ENCODE assay signal across 37 cellular contexts in the genomic region with DNA sequence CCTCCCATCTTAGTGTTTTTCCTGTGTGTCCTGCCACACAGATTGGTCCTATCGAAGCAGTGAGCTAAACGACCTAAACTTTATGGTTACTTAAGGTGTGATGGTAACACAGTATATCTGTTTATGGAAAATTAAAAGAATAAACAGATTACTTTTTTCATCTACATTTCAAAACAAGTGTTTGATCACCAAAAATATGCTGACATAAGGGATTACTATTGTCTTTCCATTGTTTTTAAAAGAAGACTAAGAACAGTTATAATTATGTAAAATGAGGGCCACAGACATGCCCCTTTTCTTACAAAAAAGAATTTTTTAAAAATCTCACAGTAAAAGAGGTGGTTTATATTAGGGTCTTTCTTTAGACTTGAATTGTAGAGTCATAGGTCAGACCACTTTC.
"Had no signal": no experiment of that assay in that cellular context is flagged by ENCODE, and none has a peak within 500 bp of the region (broad histone marks: within the 10 kb centered on the region; RNA-seq: fewer than 3 reads in every experiment).

No MANE protein-coding gene starts in this region.

- H3K4me3 Mint-ChIP-seq: activated B cell treated with CpG ODN at 0.5 μM for 24 hours; activated CD4-positive, alpha-beta memory T cell treated with anti-CD3 and anti-CD28 coated beads, Interleukin-2, amount 10 ng/mL, durations not matched to agents 7 days and 5 days; activated CD4-positive, alpha-beta T cell treated with anti-CD3 and anti-CD28 coated beads, Interleukin-2, amount 10 ng/mL, durations not matched to agents 7 days and 5 days; activated CD8-positive, alpha-beta memory T cell treated with anti-CD3 and anti-CD28 coated beads, Interleukin-2, amount 10 ng/mL, durations not matched to agents 7 days and 5 days; activated CD8-positive, alpha-beta T cell treated with anti-CD3 and anti-CD28 coated beads, Interleukin-2, amount 10 ng/mL, durations not matched to agents 7 days and 5 days; activated naive CD4-positive, alpha-beta T cell treated with anti-CD3 and anti-CD28 coated beads, Interleukin-2, amount 10 ng/mL, durations not matched to agents 7 days and 5 days; activated naive CD4-positive, alpha-beta T cell treated with anti-CD3 and anti-CD28 coated beads, Interleukin-2, amount 50 U/mL, for 24 hours; activated naive CD8-positive, alpha-beta T cell; activated naive CD8-positive, alpha-beta T cell treated with anti-CD3 and anti-CD28 coated beads, Interleukin-2, amount 10 ng/mL, durations not matched to agents 7 days and 5 days; activated naive CD8-positive, alpha-beta T cell treated with anti-CD3 and anti-CD28 coated beads, Interleukin-2, amount 50 U/mL, for 24 hours; activated T-cell treated with anti-CD3 and anti-CD28 coated beads, Interleukin-2, amount 50 U/mL, for 24 hours; brain; central memory CD8-positive, alpha-beta T cell; T-helper 1 cell treated with Interleukin-12 subunit alpha and Interleukin-12 subunit beta and Interleukin-4 antibody, amounts not matched to agents 30 μg/mL and 1 μg/mL, for 36 hours; T-helper 2 cell treated with Interferon-gamma antibody and Interleukin-4, amounts not matched to agents 5 μg/mL and 100 μg/mL, for 36 hours had no signal

- DNase-seq: activated B cell treated with CpG ODN at 0.5 μM for 24 hours; activated CD4-positive, alpha-beta memory T cell treated with anti-CD3 and anti-CD28 coated beads, Interleukin-2, amount 10 ng/mL, durations not matched to agents 7 days and 5 days; activated CD4-positive, alpha-beta T cell treated with anti-CD3 and anti-CD28 coated beads for 4 hours; activated CD4-positive, alpha-beta T cell treated with anti-CD3 and anti-CD28 coated beads, Interleukin-2, amount 10 ng/mL, durations not matched to agents 7 days and 5 days; activated CD4-positive, alpha-beta T cell treated with anti-CD3 and anti-CD28 coated beads, Interleukin-2, amount 50 U/mL, for 48 hours; activated CD4-positive, CD25-positive, alpha-beta regulatory T cell treated with anti-CD3 and anti-CD28 coated beads, Interleukin-2, amount 50 U/mL, for 72 hours; activated CD8-positive, alpha-beta memory T cell treated with anti-CD3 and anti-CD28 coated beads for 24 hours; activated CD8-positive, alpha-beta memory T cell treated with anti-CD3 and anti-CD28 coated beads, Interleukin-2, amount 10 ng/mL, durations not matched to agents 7 days and 5 days; activated CD8-positive, alpha-beta memory T cell treated with anti-CD3 and anti-CD28 coated beads, Interleukin-2, amount 50 U/mL, for 48 hours; activated CD8-positive, alpha-beta T cell treated with anti-CD3 and anti-CD28 coated beads, Interleukin-2, amount 10 ng/mL, durations not matched to agents 7 days and 5 days; activated effector memory CD4-positive, alpha-beta T cell treated with Interleukin-2 at 50 U/mL for 16 hours; activated gamma-delta T cell; activated naive CD4-positive, alpha-beta T cell treated with anti-CD3 and anti-CD28 coated beads, Interleukin-2, amount 10 ng/mL, durations not matched to agents 7 days and 5 days; activated naive CD4-positive, alpha-beta T cell treated with Interleukin-2 at 50 U/mL for 16 hours; activated naive CD8-positive, alpha-beta T cell treated with anti-CD3 and anti-CD28 coated beads, Interleukin-2, amount 10 ng/mL, durations not matched to agents 7 days and 5 days; activated naive CD8-positive, alpha-beta T cell treated with anti-CD3 and anti-CD28 coated beads, Interleukin-2, amount 50 U/mL, for 24 hours; activated T-cell treated with anti-CD3 and anti-CD28 coated beads, Interleukin-2, amount 50 U/mL, for 24 hours; activated T-cell treated with anti-CD3 and anti-CD28 coated beads, Interleukin-2, amount 50 U/mL, for 48 hours; amygdala; anterior cingulate cortex; caudate nucleus; cerebellar nuclear complex; T-helper 1 cell; T-helper 2 cell; T-helper 9 cell had no signal

- FAIRE-seq: bronchial epithelial cell, TTC549 had no signal

- H3K4me1 ChIP-seq: ascending aorta had no signal

- H3K9me3 ChIP-seq: ascending aorta had no signal

- H3K27ac ChIP-seq: ascending aorta, cardiac muscle cell, VCaP had no signal

- H3K4me3 ChIP-seq: ascending aorta, cardiac muscle cell had no signal

- ATAC-seq: activated CD8-positive, alpha-beta memory T cell treated with anti-CD3 and anti-CD28 coated beads, Interleukin-2, amount 10 ng/mL, durations not matched to agents 7 days and 5 days; activated CD8-positive, alpha-beta T cell treated with anti-CD3 and anti-CD28 coated beads, Interleukin-2, amount 10 ng/mL, durations not matched to agents 7 days and 5 days; activated naive CD8-positive, alpha-beta T cell treated with anti-CD3 and anti-CD28 coated beads, Interleukin-2, amount 50 U/mL, for 24 hours had no signal

- H3K4me1 Mint-ChIP-seq: activated B cell treated with CpG ODN at 0.5 μM for 24 hours; activated CD4-positive, alpha-beta memory T cell treated with anti-CD3 and anti-CD28 coated beads, Interleukin-2, amount 10 ng/mL, durations not matched to agents 7 days and 5 days; activated CD4-positive, alpha-beta T cell treated with anti-CD3 and anti-CD28 coated beads, Interleukin-2, amount 10 ng/mL, durations not matched to agents 7 days and 5 days; activated CD8-positive, alpha-beta memory T cell treated with anti-CD3 and anti-CD28 coated beads, Interleukin-2, amount 10 ng/mL, durations not matched to agents 7 days and 5 days; activated naive CD4-positive, alpha-beta T cell treated with anti-CD3 and anti-CD28 coated beads, Interleukin-2, amount 10 ng/mL, durations not matched to agents 7 days and 5 days; activated naive CD4-positive, alpha-beta T cell treated with anti-CD3 and anti-CD28 coated beads, Interleukin-2, amount 50 U/mL, for 24 hours; activated naive CD8-positive, alpha-beta T cell treated with anti-CD3 and anti-CD28 coated beads, Interleukin-2, amount 10 ng/mL, durations not matched to agents 7 days and 5 days; activated naive CD8-positive, alpha-beta T cell treated with anti-CD3 and anti-CD28 coated beads, Interleukin-2, amount 50 U/mL, for 24 hours had no signal

- H3K27me3 ChIP-seq: ascending aorta, cardiac muscle cell had no signal

- H3K27me3 Mint-ChIP-seq: activated B cell treated with CpG ODN at 0.5 μM for 24 hours; activated CD4-positive, alpha-beta memory T cell treated with anti-CD3 and anti-CD28 coated beads, Interleukin-2, amount 10 ng/mL, durations not matched to agents 7 days and 5 days; activated CD4-positive, alpha-beta T cell treated with anti-CD3 and anti-CD28 coated beads, Interleukin-2, amount 10 ng/mL, durations not matched to agents 7 days and 5 days; activated CD8-positive, alpha-beta memory T cell treated with anti-CD3 and anti-CD28 coated beads, Interleukin-2, amount 10 ng/mL, durations not matched to agents 7 days and 5 days; activated naive CD4-positive, alpha-beta T cell treated with anti-CD3 and anti-CD28 coated beads, Interleukin-2, amount 10 ng/mL, durations not matched to agents 7 days and 5 days; activated naive CD4-positive, alpha-beta T cell treated with anti-CD3 and anti-CD28 coated beads, Interleukin-2, amount 50 U/mL, for 24 hours; activated naive CD8-positive, alpha-beta T cell; activated naive CD8-positive, alpha-beta T cell treated with anti-CD3 and anti-CD28 coated beads, Interleukin-2, amount 10 ng/mL, durations not matched to agents 7 days and 5 days; activated naive CD8-positive, alpha-beta T cell treated with anti-CD3 and anti-CD28 coated beads, Interleukin-2, amount 50 U/mL, for 24 hours; activated T-cell treated with anti-CD3 and anti-CD28 coated beads, Interleukin-2, amount 50 U/mL, for 24 hours; brain; central memory CD8-positive, alpha-beta T cell had no signal

- H3K9me3 Mint-ChIP-seq: activated B cell treated with CpG ODN at 0.5 μM for 24 hours; activated CD4-positive, alpha-beta memory T cell treated with anti-CD3 and anti-CD28 coated beads, Interleukin-2, amount 10 ng/mL, durations not matched to agents 7 days and 5 days; activated CD4-positive, alpha-beta T cell treated with anti-CD3 and anti-CD28 coated beads, Interleukin-2, amount 10 ng/mL, durations not matched to agents 7 days and 5 days; activated naive CD4-positive, alpha-beta T cell treated with anti-CD3 and anti-CD28 coated beads, Interleukin-2, amount 10 ng/mL, durations not matched to agents 7 days and 5 days; activated naive CD4-positive, alpha-beta T cell treated with anti-CD3 and anti-CD28 coated beads, Interleukin-2, amount 50 U/mL, for 24 hours; activated naive CD8-positive, alpha-beta T cell treated with anti-CD3 and anti-CD28 coated beads, Interleukin-2, amount 10 ng/mL, durations not matched to agents 7 days and 5 days; activated naive CD8-positive, alpha-beta T cell treated with anti-CD3 and anti-CD28 coated beads, Interleukin-2, amount 50 U/mL, for 24 hours; activated T-cell treated with anti-CD3 and anti-CD28 coated beads, Interleukin-2, amount 50 U/mL, for 24 hours; activated T-helper 2 cell treated with anti-CD3 and anti-CD28 coated beads, Interferon-gamma antibody, Interleukin-2, Interleukin-4, amounts not matched to agents 10 μg/mL and 5 μg/mL and 100 μg/mL, durations not matched to agents 14 hours and 24 hours and 36 hours; brain; central memory CD8-positive, alpha-beta T cell; T-helper 1 cell treated with Interleukin-12 subunit alpha and Interleukin-12 subunit beta and Interleukin-4 antibody, amounts not matched to agents 30 μg/mL and 1 μg/mL, for 36 hours; T-helper 2 cell treated with Interferon-gamma antibody and Interleukin-4, amounts not matched to agents 5 μg/mL and 100 μg/mL, for 36 hours had no signal

- H3K27ac Mint-ChIP-seq: activated B cell treated with CpG ODN at 0.5 μM for 24 hours; activated CD4-positive, alpha-beta memory T cell treated with anti-CD3 and anti-CD28 coated beads, Interleukin-2, amount 10 ng/mL, durations not matched to agents 7 days and 5 days; activated CD4-positive, alpha-beta T cell treated with anti-CD3 and anti-CD28 coated beads, Interleukin-2, amount 10 ng/mL, durations not matched to agents 7 days and 5 days; activated CD8-positive, alpha-beta memory T cell treated with anti-CD3 and anti-CD28 coated beads, Interleukin-2, amount 10 ng/mL, durations not matched to agents 7 days and 5 days; activated CD8-positive, alpha-beta T cell treated with anti-CD3 and anti-CD28 coated beads, Interleukin-2, amount 10 ng/mL, durations not matched to agents 7 days and 5 days; activated naive CD4-positive, alpha-beta T cell treated with anti-CD3 and anti-CD28 coated beads, Interleukin-2, amount 10 ng/mL, durations not matched to agents 7 days and 5 days; activated naive CD4-positive, alpha-beta T cell treated with anti-CD3 and anti-CD28 coated beads, Interleukin-2, amount 50 U/mL, for 24 hours; activated naive CD8-positive, alpha-beta T cell; activated naive CD8-positive, alpha-beta T cell treated with anti-CD3 and anti-CD28 coated beads, Interleukin-2, amount 10 ng/mL, durations not matched to agents 7 days and 5 days; activated naive CD8-positive, alpha-beta T cell treated with anti-CD3 and anti-CD28 coated beads, Interleukin-2, amount 50 U/mL, for 24 hours; activated T-cell treated with anti-CD3 and anti-CD28 coated beads, Interleukin-2, amount 50 U/mL, for 24 hours; activated T-helper 2 cell treated with anti-CD3 and anti-CD28 coated beads, Interferon-gamma antibody, Interleukin-2, Interleukin-4, amounts not matched to agents 10 μg/mL and 5 μg/mL and 100 μg/mL, durations not matched to agents 14 hours and 24 hours and 36 hours; brain; T-helper 1 cell treated with Interleukin-12 subunit alpha and Interleukin-12 subunit beta and Interleukin-4 antibody, amounts not matched to agents 30 μg/mL and 1 μg/mL, for 36 hours; T-helper 2 cell treated with Interferon-gamma antibody and Interleukin-4, amounts not matched to agents 5 μg/mL and 100 μg/mL, for 36 hours had no signal
